In the genomic region with DNA sequence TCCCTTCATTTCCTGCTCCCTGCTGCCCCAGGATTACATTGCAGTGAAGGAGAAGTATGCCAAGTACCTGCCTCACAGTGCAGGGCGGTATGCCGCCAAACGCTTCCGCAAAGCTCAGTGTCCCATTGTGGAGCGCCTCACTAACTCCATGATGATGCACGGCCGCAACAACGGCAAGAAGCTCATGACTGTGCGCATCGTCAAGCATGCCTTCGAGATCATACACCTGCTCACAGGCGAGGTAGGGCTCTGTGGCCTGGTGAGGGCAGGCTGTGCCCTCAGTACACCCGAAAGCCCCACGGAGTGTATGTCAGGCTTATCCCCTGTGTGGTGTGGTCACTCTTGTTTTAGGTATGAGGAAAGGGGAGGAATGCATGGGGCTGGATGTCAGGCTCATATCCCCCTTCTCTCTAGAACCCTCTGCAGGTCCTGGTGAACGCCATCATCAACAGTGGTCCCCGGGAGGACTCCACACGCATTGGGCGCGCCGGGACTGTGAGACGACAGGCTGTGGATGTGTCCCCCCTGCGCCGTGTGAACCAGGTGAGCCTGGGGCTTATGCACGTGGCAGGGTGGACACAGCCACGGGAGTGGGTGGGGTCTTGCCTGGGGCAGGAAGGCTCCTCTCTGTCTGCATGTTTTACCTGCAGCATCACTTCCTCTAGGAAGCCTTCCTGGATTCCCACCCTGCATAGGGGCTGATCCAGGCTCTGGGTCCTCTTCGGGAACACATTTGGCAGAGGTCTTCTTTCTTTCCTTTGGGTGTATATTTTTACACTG, we compare ENCODE assay signal across 2 cellular contexts.
A peak's percentile ranks its signal among the peaks of the same experiment; 100 is the strongest.
TF ChIP-seq lines count a peak whose summit lies in the region.

No MANE protein-coding gene starts in this region.

TF ChIP-seq in HCT116, 20 proteins besides CTCF, POLR2A, EP300 and RAD21:
- TF ChIP-seq ELF1 (IDR thresholded peaks at IDR 0.05; ENCODE audit: borderline replicate concordance, low read depth), result no peak

TF ChIP-seq in GM12878, 131 proteins besides CTCF, POLR2A, EP300 and RAD21:
- no peak for TF ChIP-seq HDGF (IDR thresholded peaks at IDR 0.05)
- TF ChIP-seq POLR2AphosphoS5 (IDR thresholded peaks at IDR 0.05; ENCODE audit: low read length), result peak; percentile 63
